30 cellular contexts compared by ENCODE assay signal in genomic region chr1:17892851-17893250, GRCh38.
"Had no signal": no experiment of that assay in that cellular context is flagged by ENCODE, and none has a peak within 500 bp of the region (broad histone marks: within the 10 kb centered on the region; RNA-seq: fewer than 3 reads in every experiment).

No MANE protein-coding gene starts in this region.

- ATAC-seq: activated CD4-positive, CD25-positive, alpha-beta regulatory T cell treated with anti-CD3 and anti-CD28 coated beads, Interleukin-2, amount 50 U/mL, for 24 hours; activated naive CD8-positive, alpha-beta T cell treated with anti-CD3 and anti-CD28 coated beads, Interleukin-2, amount 50 U/mL, for 24 hours; stimulated activated memory B cell treated with anti-CD40 and anti-IgM and Interleukin-4, amounts not matched to agents 10 μg/mL and 1 μg/mL and 100 μg/mL, for 72 hours had no signal

- H3K27me3 ChIP-seq: thyroid gland, upper lobe of left lung had no signal

- H3K36me3 ChIP-seq: lower lobe of right lung, neutrophil, sigmoid colon, stomach, thyroid gland, upper lobe of left lung, WERI-Rb-1 had no signal

- H3K27me3 Mint-ChIP-seq: activated naive CD4-positive, alpha-beta T cell treated with anti-CD3 and anti-CD28 coated beads, Interleukin-2, amount 10 ng/mL, durations not matched to agents 7 days and 5 days had no signal

- H3K4me1 Mint-ChIP-seq: activated naive CD4-positive, alpha-beta T cell treated with anti-CD3 and anti-CD28 coated beads, Interleukin-2, amount 10 ng/mL, durations not matched to agents 7 days and 5 days; activated naive CD8-positive, alpha-beta T cell treated with anti-CD3 and anti-CD28 coated beads, Interleukin-2, amount 50 U/mL, for 24 hours; nephron; stimulated activated memory B cell treated with anti-CD40 and anti-IgM and Interleukin-4, amounts not matched to agents 10 μg/mL and 1 μg/mL and 100 μg/mL, for 72 hours had no signal

- H3K9me3 Mint-ChIP-seq: activated naive CD4-positive, alpha-beta T cell treated with anti-CD3 and anti-CD28 coated beads, Interleukin-2, amount 10 ng/mL, durations not matched to agents 7 days and 5 days; activated naive CD8-positive, alpha-beta T cell treated with anti-CD3 and anti-CD28 coated beads, Interleukin-2, amount 50 U/mL, for 24 hours; stimulated activated memory B cell treated with anti-CD40 and anti-IgM and Interleukin-4, amounts not matched to agents 10 μg/mL and 1 μg/mL and 100 μg/mL, for 72 hours; T-helper 1 cell treated with Interleukin-12 subunit alpha and Interleukin-12 subunit beta and Interleukin-4 antibody, amounts not matched to agents 30 μg/mL and 1 μg/mL, for 36 hours had no signal

- H3K4me3 Mint-ChIP-seq: activated naive CD4-positive, alpha-beta T cell treated with anti-CD3 and anti-CD28 coated beads, Interleukin-2, amount 10 ng/mL, durations not matched to agents 7 days and 5 days; activated naive CD8-positive, alpha-beta T cell treated with anti-CD3 and anti-CD28 coated beads, Interleukin-2, amount 50 U/mL, for 24 hours; nephron; stimulated activated memory B cell treated with anti-CD40 and anti-IgM and Interleukin-4, amounts not matched to agents 10 μg/mL and 1 μg/mL and 100 μg/mL, for 72 hours; T-helper 1 cell treated with Interleukin-12 subunit alpha and Interleukin-12 subunit beta and Interleukin-4 antibody, amounts not matched to agents 30 μg/mL and 1 μg/mL, for 36 hours had no signal

- H3K9me3 ChIP-seq: lower lobe of right lung, neutrophil, sigmoid colon, stomach, thyroid gland, upper lobe of left lung had no signal

- H3K4me3 ChIP-seq: hepatocyte, lower lobe of right lung, sigmoid colon, stomach, thyroid gland, upper lobe of left lung had no signal

- H3K36me3 Mint-ChIP-seq: activated naive CD4-positive, alpha-beta T cell treated with anti-CD3 and anti-CD28 coated beads, Interleukin-2, amount 10 ng/mL, durations not matched to agents 7 days and 5 days; stimulated activated memory B cell treated with anti-CD40 and anti-IgM and Interleukin-4, amounts not matched to agents 10 μg/mL and 1 μg/mL and 100 μg/mL, for 72 hours had no signal

- H3K4me1 ChIP-seq: lower lobe of right lung, upper lobe of left lung had no signal

- H3K27ac Mint-ChIP-seq: activated naive CD4-positive, alpha-beta T cell treated with anti-CD3 and anti-CD28 coated beads, Interleukin-2, amount 10 ng/mL, durations not matched to agents 7 days and 5 days; activated naive CD8-positive, alpha-beta T cell treated with anti-CD3 and anti-CD28 coated beads, Interleukin-2, amount 50 U/mL, for 24 hours; nephron; progenitor cell of endocrine pancreas; stimulated activated memory B cell treated with anti-CD40 and anti-IgM and Interleukin-4, amounts not matched to agents 10 μg/mL and 1 μg/mL and 100 μg/mL, for 72 hours; T-helper 1 cell treated with Interleukin-12 subunit alpha and Interleukin-12 subunit beta and Interleukin-4 antibody, amounts not matched to agents 30 μg/mL and 1 μg/mL, for 36 hours had no signal

- DNase-seq: activated CD4-positive, alpha-beta T cell treated with anti-CD3 and anti-CD28 coated beads for 48 hours; activated CD4-positive, alpha-beta T cell treated with anti-CD3 and anti-CD28 coated beads, Interleukin-2, amount 50 U/mL, for 48 hours; activated CD8-positive, alpha-beta memory T cell treated with anti-CD3 and anti-CD28 coated beads for 24 hours; activated gamma-delta T cell; activated naive CD4-positive, alpha-beta T cell treated with anti-CD3 and anti-CD28 coated beads, Interleukin-2, amount 10 ng/mL, durations not matched to agents 7 days and 5 days; activated naive CD8-positive, alpha-beta T cell treated with anti-CD3 and anti-CD28 coated beads, Interleukin-2, amount 50 U/mL, for 24 hours; amygdala; central memory CD4-positive, alpha-beta T cell; dermis blood vessel endothelial cell; effector CD8-positive, alpha-beta T cell; kidney; lower lobe of right lung; mesenchymal stem cell; sigmoid colon; stimulated activated CD4-positive, alpha-beta T cell treated with anti-CD3 and anti-CD28 coated beads, Interleukin-1b, Interleukin-23, amount 100 ng/mL, for 48 hours; stimulated activated CD4-positive, alpha-beta T cell treated with anti-CD3 and anti-CD28 coated beads, Interleukin-4, amount 100 ng/mL, for 4 hours; stimulated activated CD8-positive, alpha-beta memory T cell treated with anti-CD3 and anti-CD28 coated beads, Interleukin-4, amount 100 ng/mL, for 48 hours; SW 1271; T-helper 9 cell; WERI-Rb-1 had no signal

- H3K27ac ChIP-seq: hepatocyte, lower lobe of right lung, neutrophil, stomach, thyroid gland, upper lobe of left lung, WERI-Rb-1 had no signal
